ENCODE assay signal across 11 cellular contexts in genomic region chr2:190820416-190820815, GRCh38.
"Had no signal": no experiment of that assay in that cellular context is flagged by ENCODE, and none has a peak within 500 bp of the region (broad histone marks: within the 10 kb centered on the region; RNA-seq: fewer than 3 reads in every experiment).

No MANE protein-coding gene starts in this region.

- H3K79me2 ChIP-seq: hepatocyte had no signal

- H3K27ac Mint-ChIP-seq: naive B cell, nephron progenitor cell had no signal

- H3K27me3 ChIP-seq: hepatocyte had no signal

- H3K4me3 Mint-ChIP-seq: naive B cell, nephron progenitor cell had no signal

- H2AFZ ChIP-seq: hepatocyte had no signal

- ATAC-seq: left lobe of liver had no signal

- H3K4me3 ChIP-seq: hepatocyte had no signal

- H3K4me1 Mint-ChIP-seq: naive B cell had no signal

- DNase-seq: effector memory CD4-positive, alpha-beta T cell; head of caudate nucleus; naive B cell; nephron progenitor cell; posterior cingulate gyrus; small intestine; stimulated activated CD4-positive, alpha-beta T cell treated with anti-CD3 and anti-CD28 coated beads, Interleukin-2, amount 100 ng/mL, for 48 hours; stimulated activated naive CD4-positive, alpha-beta T cell treated with Interleukin-2 at 50 U/mL for 16 hours; trophoblast cell had no signal
